8 cellular contexts compared by ENCODE assay signal in genomic region chr7:66205736-66206080, GRCh38. TPM values are rescaled to one million over a fixed set of nuclear protein-coding genes. Genes with fewer than 3 reads are reported as not detected.
A peak's percentile ranks its signal among the peaks of the same experiment; 100 is the strongest.
DNase-seq lines count a peak whose midpoint lies in the region; ATAC-seq and TF ChIP-seq lines count a peak whose summit lies in the region.

No MANE protein-coding gene starts in this region.

- DNase-seq in AG04449 (ENCODE audit: low read depth, low spot score) (no peak), GM23338 (ENCODE audit: low spot score) (peak; percentile 27), WERI-Rb-1 (peak; percentile 32), esophagus squamous epithelium (lab: John Stamatoyannopoulos, UW) (no peak), omental fat pad (ENCODE audit: low spot score) (no peak), occipital lobe (lab: John Stamatoyannopoulos, UW) (no peak), NCI-H2196 treated with DMSO at 0.1 percent for 48 hours (lab: John Stamatoyannopoulos, UW; ENCODE audit: unreplicated experiment) (no peak), DMS79 treated with DMSO at 0.1 percent for 48 hours (lab: John Stamatoyannopoulos, UW) (no peak)

- H4K20me1 ChIP-seq in GM23338 (replicated peaks; ENCODE audit: insufficient read depth): peaks cover 14% of the 10 kb centered on the region

- intact Hi-C loops in esophagus squamous epithelium (cut with DNase I): no loop called here

- ATAC-seq in GM23338 (peak; percentile 26), omental fat pad (ENCODE audit: low FRiP score) (peak; percentile 13)

- CTCF ChIA-PET in AG04449 (lab: Yijun Ruan, JAX): interaction anchor here (1.2 to 1.7 kb wide), 3 partner anchors 21 to 71 kb away, joined by 3 to 5 read pairs (median 4); no protein-coding TSS in a partner anchor

- peaks cover 12% of the 10 kb centered on the region for H3K4me1 Mint-ChIP-seq in GM23338

- peak overlapping the region; percentile 95 for H2AFZ ChIP-seq in GM23338

- POLR2A ChIA-PET in AG04449 (lab: Yijun Ruan, JAX): interaction anchor here (1.2 kb wide), 1 partner anchor 67 kb away, joined by 3 read pairs; no protein-coding TSS in a partner anchor

- H3K4me1 ChIP-seq in GM23338 (ENCODE audit: insufficient read depth) (peaks cover 11% of the 10 kb centered on the region), esophagus squamous epithelium (peaks cover 11 to 49% (median 14%) of the 10 kb centered on the region in 3 donors)

- TF ChIP-seq CTCF in AG04449 (IDR thresholded peaks at IDR 0.05; ENCODE audit: insufficient read depth, low read length, missing control alignments): no peak
- no peak for TF ChIP-seq CTCF in GM23338 (conservative IDR thresholded peaks at IDR 0.05; ENCODE audit: low read depth in 2 of 2)
- TF ChIP-seq CTCF in WERI-Rb-1 (IDR thresholded peaks at IDR 0.05; ENCODE audit: low read depth, low read length): no peak
- TF ChIP-seq CTCF in esophagus squamous epithelium (IDR thresholded peaks at IDR 0.05): no peak
- TF ChIP-seq CTCF in omental fat pad (IDR thresholded peaks at IDR 0.05): no peak

- H3K36me3 ChIP-seq in GM23338 (ENCODE audit: insufficient read depth) (no peaks in the 10 kb centered on the region), WERI-Rb-1 (peaks cover 6% of the 10 kb centered on the region; the same call in 1 of the 2 replicates), esophagus squamous epithelium (peaks cover 0 to 9% (median 0%) of the 10 kb centered on the region in 3 donors)

- H3K79me2 ChIP-seq in GM23338 (replicated peaks; ENCODE audit: insufficient read depth): peaks cover 43% of the 10 kb centered on the region

- H3K27ac Mint-ChIP-seq in GM23338: peak overlapping the region; percentile 86; the same call in 1 of the 2 replicates

- H3K27ac ChIP-seq in GM23338 (ENCODE audit: low read depth) (no peak overlapping the region), WERI-Rb-1 (peak overlapping the region; percentile 80), esophagus squamous epithelium (peak overlapping the region; percentile 79 to 88 (median 84))

- H3K27me3 ChIP-seq in GM23338 (ENCODE audit: insufficient read depth): no peaks in the 10 kb centered on the region
- H3K27me3 ChIP-seq in WERI-Rb-1 (ENCODE audit: insufficient read depth, low read depth, severe bottlenecking): no peaks in the 10 kb centered on the region
- H3K27me3 ChIP-seq in esophagus squamous epithelium: no peaks in the 10 kb centered on the region

- peaks cover 4% of the 10 kb centered on the region for H3K27me3 Mint-ChIP-seq in GM23338 (ENCODE audit: insufficient read depth, low read depth, poor library complexity)

- peak overlapping the region; percentile 80 for H3K4me3 Mint-ChIP-seq in GM23338

- no peaks in the 10 kb centered on the region for H3K9me2 ChIP-seq in GM23338 (ENCODE audit: insufficient read depth)

- H3F3A ChIP-seq in GM23338 (replicated peaks; ENCODE audit: low read depth): no peaks in the 10 kb centered on the region

- H3K4me3 ChIP-seq in AG04449 (ENCODE audit: low read depth, low read length) (peak overlapping the region; percentile 96), GM23338 (peak overlapping the region; percentile 96), WERI-Rb-1 (ENCODE audit: low read depth, low read length) (peak overlapping the region; percentile 72), esophagus squamous epithelium (peak overlapping the region; percentile 68 to 90 (median 88))

- H3K4me2 ChIP-seq in GM23338: peak overlapping the region; percentile 94

- WGBS in esophagus squamous epithelium, 2 donors: 4 to 7% methylated on average over 18 of the region's 23 CpGs

- H3K9me3 ChIP-seq in WERI-Rb-1 (ENCODE audit: severe bottlenecking): no peaks in the 10 kb centered on the region
- H3K9me3 ChIP-seq in esophagus squamous epithelium: no peaks in the 10 kb centered on the region

- no peaks in the 10 kb centered on the region; the same call in 2 of the 3 replicates for H3K9me3 Mint-ChIP-seq in GM23338

- H3K36me3 Mint-ChIP-seq in GM23338 (ENCODE audit: low read depth): peaks cover 4% of the 10 kb centered on the region; the same call in 1 of the 3 replicates

- TF ChIP-seq POLR2A in esophagus squamous epithelium (IDR thresholded peaks at IDR 0.05): no peak

TF ChIP-seq in GM23338, 12 proteins besides CTCF, POLR2A, EP300 and RAD21 (continues in another document):
- TF ChIP-seq POLR2AphosphoS5 (IDR thresholded peaks at IDR 0.05; ENCODE audit: low read depth) (no peak), STAT1 (IDR thresholded peaks at IDR 0.05; ENCODE audit: unreplicated experiment) (no peak), EZH2phosphoT487 (IDR thresholded peaks at IDR 0.05; ENCODE audit: unreplicated experiment) (no peak), ZNF331 (CRISPR knock-in tag; IDR thresholded peaks at IDR 0.05; ENCODE audit: low read depth) (no peak)
- TF ChIP-seq, protein P1, sequence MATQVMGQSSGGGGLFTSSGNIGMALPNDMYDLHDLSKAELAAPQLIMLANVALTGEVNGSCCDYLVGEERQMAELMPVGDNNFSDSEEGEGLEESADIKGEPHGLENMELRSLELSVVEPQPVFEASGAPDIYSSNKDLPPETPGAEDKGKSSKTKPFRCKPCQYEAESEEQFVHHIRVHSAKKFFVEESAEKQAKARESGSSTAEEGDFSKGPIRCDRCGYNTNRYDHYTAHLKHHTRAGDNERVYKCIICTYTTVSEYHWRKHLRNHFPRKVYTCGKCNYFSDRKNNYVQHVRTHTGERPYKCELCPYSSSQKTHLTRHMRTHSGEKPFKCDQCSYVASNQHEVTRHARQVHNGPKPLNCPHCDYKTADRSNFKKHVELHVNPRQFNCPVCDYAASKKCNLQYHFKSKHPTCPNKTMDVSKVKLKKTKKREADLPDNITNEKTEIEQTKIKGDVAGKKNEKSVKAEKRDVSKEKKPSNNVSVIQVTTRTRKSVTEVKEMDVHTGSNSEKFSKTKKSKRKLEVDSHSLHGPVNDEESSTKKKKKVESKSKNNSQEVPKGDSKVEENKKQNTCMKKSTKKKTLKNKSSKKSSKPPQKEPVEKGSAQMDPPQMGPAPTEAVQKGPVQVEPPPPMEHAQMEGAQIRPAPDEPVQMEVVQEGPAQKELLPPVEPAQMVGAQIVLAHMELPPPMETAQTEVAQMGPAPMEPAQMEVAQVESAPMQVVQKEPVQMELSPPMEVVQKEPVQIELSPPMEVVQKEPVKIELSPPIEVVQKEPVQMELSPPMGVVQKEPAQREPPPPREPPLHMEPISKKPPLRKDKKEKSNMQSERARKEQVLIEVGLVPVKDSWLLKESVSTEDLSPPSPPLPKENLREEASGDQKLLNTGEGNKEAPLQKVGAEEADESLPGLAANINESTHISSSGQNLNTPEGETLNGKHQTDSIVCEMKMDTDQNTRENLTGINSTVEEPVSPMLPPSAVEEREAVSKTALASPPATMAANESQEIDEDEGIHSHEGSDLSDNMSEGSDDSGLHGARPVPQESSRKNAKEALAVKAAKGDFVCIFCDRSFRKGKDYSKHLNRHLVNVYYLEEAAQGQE (IDR thresholded peaks at IDR 0.05; ENCODE audit: unreplicated experiment): no peak
- TF ChIP-seq, protein P2, sequence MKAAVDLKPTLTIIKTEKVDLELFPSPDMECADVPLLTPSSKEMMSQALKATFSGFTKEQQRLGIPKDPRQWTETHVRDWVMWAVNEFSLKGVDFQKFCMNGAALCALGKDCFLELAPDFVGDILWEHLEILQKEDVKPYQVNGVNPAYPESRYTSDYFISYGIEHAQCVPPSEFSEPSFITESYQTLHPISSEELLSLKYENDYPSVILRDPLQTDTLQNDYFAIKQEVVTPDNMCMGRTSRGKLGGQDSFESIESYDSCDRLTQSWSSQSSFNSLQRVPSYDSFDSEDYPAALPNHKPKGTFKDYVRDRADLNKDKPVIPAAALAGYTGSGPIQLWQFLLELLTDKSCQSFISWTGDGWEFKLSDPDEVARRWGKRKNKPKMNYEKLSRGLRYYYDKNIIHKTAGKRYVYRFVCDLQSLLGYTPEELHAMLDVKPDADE (IDR thresholded peaks at IDR 0.05): no peak

RNA-seq across cellular contexts. Expression of gene TPST1, which starts 0.6 kb away (rescaled TPM):
- total RNA-seq in GM23338 (2014; rRNA removed; shearing (Covaris generic)): 19.2 and 20.4 TPM in 2 replicates
- polyA plus RNA-seq in GM23338 (2016; fragmentation: Nextera tagmentation; extraction: Ambion mirVana): 8.8 and 10.7 TPM in 2 replicates
- total RNA-seq in esophagus squamous epithelium (10 to 100 TPM; 10.2 to 23.1 (median 17.1) TPM), omental fat pad (10 to 100 TPM; 16.4 to 63.2 (median 24.3) TPM), occipital lobe (72.1 TPM)

Comparison
In these comparisons a context has a peak if more than half of its experiments do, and no peak if none do; other contexts are left out.
1. DNase-seq: peak in GM23338 (single experiment) and WERI-Rb-1 (single experiment); none in AG04449 (single experiment), esophagus squamous epithelium (single experiment), omental fat pad (single experiment), occipital lobe (single experiment), NCI-H2196 treated with DMSO at 0.1 percent for 48 hours (single experiment) and DMS79 treated with DMSO at 0.1 percent for 48 hours (single experiment).
2. Peak in every context shown above with its lines, with median percentiles within 50 percentile points of each other: H3K4me3 ChIP-seq.